In the genomic region with DNA sequence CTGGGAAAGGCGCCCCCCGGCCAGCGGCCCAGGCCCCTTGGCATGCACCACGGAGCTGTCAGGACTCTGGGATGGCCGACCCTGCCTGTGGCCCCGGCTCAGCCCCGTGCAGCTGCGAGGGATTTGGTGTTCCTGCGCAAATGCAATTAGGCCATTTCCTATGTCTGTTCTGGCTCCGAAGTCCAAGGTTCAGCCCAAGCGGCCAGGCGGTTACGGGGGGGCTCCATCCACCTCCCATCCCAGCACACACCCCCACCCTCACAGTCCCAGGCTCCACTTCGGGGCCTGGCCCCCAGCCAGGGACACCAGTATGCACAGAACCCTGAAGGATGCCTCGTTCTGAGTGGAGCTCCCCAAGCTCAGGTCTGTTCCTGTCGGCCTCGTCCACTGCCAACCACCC, we compare ENCODE assay signal across 7 cellular contexts.
DNase-seq lines count a peak whose midpoint lies in the region; ATAC-seq and TF ChIP-seq lines count a peak whose summit lies in the region.
"Not testable (repeated sequence)": the region's sequence is repeated elsewhere in the genome, so short reads cannot be mapped to it uniquely, and the experiment has no call there.

No MANE protein-coding gene starts in this region.

- H3K4me3 ChIP-seq in Caco-2 (ENCODE audit: low read depth, low read length); HUES6 (ENCODE audit: low read depth, low read length); astrocyte of the spinal cord (ENCODE audit: low read depth, low read length); fibroblast of lung (replicated peaks in 1 of 4; ENCODE audit: control extremely low read depth in 1 of 4, insufficient read depth in 1 of 4, low read depth in 3 of 4, low read length in 4 of 4): not testable (repeated sequence)

- not testable (repeated sequence) for TF ChIP-seq CTCF in Caco-2 (IDR thresholded peaks at IDR 0.05; ENCODE audit: insufficient read depth in 1 of 2, low read depth in 1 of 2, low read length in 1 of 2, severe bottlenecking in 1 of 2, unreplicated experiment in 1 of 2); astrocyte of the spinal cord (IDR thresholded peaks at IDR 0.05; ENCODE audit: low read depth, low read length); fibroblast of lung (conservative IDR thresholded peaks at IDR 0.05 in 1 of 2, IDR thresholded peaks at IDR 0.05 in 1 of 2; ENCODE audit: low read depth in 1 of 2, low read length in 2 of 2)

- H3K4me1 ChIP-seq in Caco-2; HUES6 (ENCODE audit: control insufficient read depth, insufficient read depth, low read length); fibroblast of lung (ENCODE audit: control insufficient read depth, extremely low read depth, insufficient read depth, low read length): not testable (repeated sequence)

- not testable (repeated sequence) for H4K20me1 ChIP-seq in fibroblast of lung (ENCODE audit: control insufficient read depth, extremely low read depth, insufficient read depth, low read length)

- not testable (repeated sequence) for H3K27ac ChIP-seq in HUES6 (ENCODE audit: low read depth, low read length); fibroblast of lung (ENCODE audit: insufficient read depth, low read length)

- peak overlapping the region; percentile 44 for H3K9ac ChIP-seq in HUES6 (ENCODE audit: low read length)
- H3K9ac ChIP-seq in fibroblast of lung (ENCODE audit: insufficient read depth, low read length), result not testable (repeated sequence)

- H3K4me1 Mint-ChIP-seq in Caco-2 (ENCODE audit: low read depth, unreplicated experiment), result not testable (repeated sequence)

- H3K27me3 Mint-ChIP-seq in Caco-2 (ENCODE audit: insufficient read depth, unreplicated experiment), result not testable (repeated sequence)

- ATAC-seq in Right ventricle myocardium superior (ENCODE audit: poor library complexity), result not testable (repeated sequence)

- not testable (repeated sequence) for H3K4me2 ChIP-seq in fibroblast of lung (ENCODE audit: extremely low read depth, insufficient read depth, low read length)

- not testable (repeated sequence) for H3K27ac Mint-ChIP-seq in Caco-2 (ENCODE audit: unreplicated experiment)

- not testable (repeated sequence) for H3K79me2 ChIP-seq in fibroblast of lung (ENCODE audit: control insufficient read depth, insufficient read depth, low read length)

- POLR2A ChIA-PET in Caco-2 (lab: Charles Lee), result not testable (repeated sequence)

- H3K4me3 Mint-ChIP-seq in Caco-2 (ENCODE audit: unreplicated experiment), result not testable (repeated sequence)

- CTCF ChIA-PET in Caco-2 (lab: Charles Lee), result not testable (repeated sequence)

- DNase-seq in Caco-2 (peak; percentile 42 to 67), astrocyte of the spinal cord (ENCODE audit: low read depth, low spot score) (peak; percentile 33), fibroblast of lung (ENCODE audit: low read depth in 2 of 2) (peak; percentile 1 to 63), Right ventricle myocardium superior (peak; percentile 55), iris pigment epithelial cell (ENCODE audit: low read depth) (peak; percentile 69), renal cortical epithelial cell (ENCODE audit: low read depth) (peak; percentile 1)

- H3K27me3 ChIP-seq in Caco-2 (replicated peaks; ENCODE audit: control insufficient read depth, insufficient read depth, low read length); HUES6 (ENCODE audit: control insufficient read depth, insufficient read depth, low read length); fibroblast of lung (ENCODE audit: control insufficient read depth, insufficient read depth, low read length): not testable (repeated sequence)

- not testable (repeated sequence) for H3K9me3 Mint-ChIP-seq in Caco-2 (ENCODE audit: unreplicated experiment)

- not testable (repeated sequence) for H3K9me3 ChIP-seq in Caco-2; HUES6 (ENCODE audit: control insufficient read depth, insufficient read depth, low read depth, low read length); fibroblast of lung (ENCODE audit: control insufficient read depth, insufficient read depth, low read depth, low read length)

- H3K36me3 ChIP-seq in Caco-2 (ENCODE audit: control insufficient read depth, insufficient read depth, low read length); HUES6 (ENCODE audit: control insufficient read depth, insufficient read depth, low read length); fibroblast of lung (ENCODE audit: control insufficient read depth, insufficient read depth, low read length): not testable (repeated sequence)

- BruUV-seq in Caco-2 (replicated peaks; lab: Mats Ljungman, UMichigan), result not testable (repeated sequence)

- in situ Hi-C loops in astrocyte of the spinal cord (cut with HindIII; ENCODE audit: low sequenced_read_pairs), result not testable (repeated sequence)

- intact Hi-C loops in Caco-2 (cut with micrococcal nuclease; ENCODE audit: unreplicated experiment); Right ventricle myocardium superior (cut with DNase I): not testable (repeated sequence)

- not testable (repeated sequence) for H3K36me3 Mint-ChIP-seq in Caco-2 (ENCODE audit: insufficient read depth, unreplicated experiment)

- not testable (repeated sequence) for H2AFZ ChIP-seq in fibroblast of lung (ENCODE audit: low read length)

Comparison
In these comparisons a context has a peak if more than half of its experiments do, and no peak if none do; other contexts are left out.
1. DNase-seq: peak in every context shown above with its lines; median percentile 69 in iris pigment epithelial cell; 55 in Right ventricle myocardium superior; 54 in Caco-2; 33 in astrocyte of the spinal cord; 32 in fibroblast of lung; 1 in renal cortical epithelial cell.